Comparison of ENCODE assay signal across 1 cellular context in genomic region chr9:128102861-128103588, GRCh38.
TF ChIP-seq lines count a peak whose summit lies in the region.

No MANE protein-coding gene starts in this region.

TF ChIP-seq in HepG2, 621 proteins besides CTCF, POLR2A, EP300 and RAD21 (continued from another document and continues in another):
- TF ChIP-seq, protein P1, sequence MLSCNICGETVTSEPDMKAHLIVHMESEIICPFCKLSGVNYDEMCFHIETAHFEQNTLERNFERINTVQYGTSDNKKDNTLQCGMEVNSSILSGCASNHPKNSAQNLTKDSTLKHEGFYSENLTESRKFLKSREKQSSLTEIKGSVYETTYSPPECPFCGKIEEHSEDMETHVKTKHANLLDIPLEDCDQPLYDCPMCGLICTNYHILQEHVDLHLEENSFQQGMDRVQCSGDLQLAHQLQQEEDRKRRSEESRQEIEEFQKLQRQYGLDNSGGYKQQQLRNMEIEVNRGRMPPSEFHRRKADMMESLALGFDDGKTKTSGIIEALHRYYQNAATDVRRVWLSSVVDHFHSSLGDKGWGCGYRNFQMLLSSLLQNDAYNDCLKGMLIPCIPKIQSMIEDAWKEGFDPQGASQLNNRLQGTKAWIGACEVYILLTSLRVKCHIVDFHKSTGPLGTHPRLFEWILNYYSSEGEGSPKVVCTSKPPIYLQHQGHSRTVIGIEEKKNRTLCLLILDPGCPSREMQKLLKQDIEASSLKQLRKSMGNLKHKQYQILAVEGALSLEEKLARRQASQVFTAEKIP (CRISPR knock-in tag; IDR thresholded peaks at IDR 0.05; ENCODE audit: borderline replicate concordance) = no peak
- 0 out of 2 replicates have a peak, but pooled peaks have one; percentile 34 for TF ChIP-seq PRDM15 (CRISPR knock-in tag; IDR thresholded peaks at IDR 0.05)
- no peak for TF ChIP-seq ZNF280B (CRISPR knock-in tag; IDR thresholded peaks at IDR 0.05; ENCODE audit: borderline replicate concordance)
- TF ChIP-seq XBP1 (CRISPR knock-in tag; IDR thresholded peaks at IDR 0.05) = no peak
- peak; percentile 96 for TF ChIP-seq ZNF607 (CRISPR knock-in tag; IDR thresholded peaks at IDR 0.05; ENCODE audit: borderline replicate concordance)
- TF ChIP-seq MBNL3 (CRISPR knock-in tag; conservative IDR thresholded peaks at IDR 0.05) = no peak
- TF ChIP-seq ZNF652 (CRISPR knock-in tag; IDR thresholded peaks at IDR 0.05; ENCODE audit: borderline replicate concordance, low read depth) = peak; percentile 62; the same call in 1 of the 2 replicates
- TF ChIP-seq GPN1 (CRISPR knock-in tag; IDR thresholded peaks at IDR 0.05; ENCODE audit: borderline replicate concordance) = no peak
- peak; percentile 93 for TF ChIP-seq NCOA2 (CRISPR knock-in tag; IDR thresholded peaks at IDR 0.05)
- 0 out of 2 replicates have a peak, but pooled peaks have one; percentile 32 for TF ChIP-seq ZNF800 (CRISPR knock-in tag; IDR thresholded peaks at IDR 0.05)
- TF ChIP-seq ZNF138 (CRISPR knock-in tag; IDR thresholded peaks at IDR 0.05; ENCODE audit: low read depth) = no peak
- TF ChIP-seq EED (CRISPR knock-in tag; IDR thresholded peaks at IDR 0.05) = peak; percentile 85
- TF ChIP-seq ZNF136 (CRISPR knock-in tag; IDR thresholded peaks at IDR 0.05; ENCODE audit: low read depth) = peak; percentile 86; the same call in 1 of the 2 replicates
- TF ChIP-seq, protein P2, sequence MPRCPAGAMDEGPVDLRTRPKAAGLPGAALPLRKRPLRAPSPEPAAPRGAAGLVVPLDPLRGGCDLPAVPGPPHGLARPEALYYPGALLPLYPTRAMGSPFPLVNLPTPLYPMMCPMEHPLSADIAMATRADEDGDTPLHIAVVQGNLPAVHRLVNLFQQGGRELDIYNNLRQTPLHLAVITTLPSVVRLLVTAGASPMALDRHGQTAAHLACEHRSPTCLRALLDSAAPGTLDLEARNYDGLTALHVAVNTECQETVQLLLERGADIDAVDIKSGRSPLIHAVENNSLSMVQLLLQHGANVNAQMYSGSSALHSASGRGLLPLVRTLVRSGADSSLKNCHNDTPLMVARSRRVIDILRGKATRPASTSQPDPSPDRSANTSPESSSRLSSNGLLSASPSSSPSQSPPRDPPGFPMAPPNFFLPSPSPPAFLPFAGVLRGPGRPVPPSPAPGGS (CRISPR knock-in tag; IDR thresholded peaks at IDR 0.05) = peak; percentile 96
- no peak for TF ChIP-seq CBX1 (IDR thresholded peaks at IDR 0.05; ENCODE audit: low read depth)
- TF ChIP-seq ZFP36L1 (CRISPR knock-in tag; IDR thresholded peaks at IDR 0.05) = peak; percentile 98
- TF ChIP-seq TEAD3 (CRISPR knock-in tag; optimal IDR thresholded peaks at IDR 0.05; ENCODE audit: borderline replicate concordance) = peak; percentile 89
- TF ChIP-seq RORA (CRISPR knock-in tag; IDR thresholded peaks at IDR 0.05) = no peak
- TF ChIP-seq ZNF597 (CRISPR knock-in tag; IDR thresholded peaks at IDR 0.05) = no peak
- peak; percentile 30; the same call in 1 of the 2 replicates for TF ChIP-seq ZNF124 (CRISPR knock-in tag; IDR thresholded peaks at IDR 0.05)
- TF ChIP-seq MTERF4 (CRISPR knock-in tag; IDR thresholded peaks at IDR 0.05) = peak; percentile 83
- TF ChIP-seq ZBTB33 (CRISPR knock-in tag; IDR thresholded peaks at IDR 0.05) = peak; percentile 69; the same call in 1 of the 2 replicates
- peak; percentile 93 for TF ChIP-seq ZNF205 (CRISPR knock-in tag; IDR thresholded peaks at IDR 0.05)
- TF ChIP-seq, protein P3, sequence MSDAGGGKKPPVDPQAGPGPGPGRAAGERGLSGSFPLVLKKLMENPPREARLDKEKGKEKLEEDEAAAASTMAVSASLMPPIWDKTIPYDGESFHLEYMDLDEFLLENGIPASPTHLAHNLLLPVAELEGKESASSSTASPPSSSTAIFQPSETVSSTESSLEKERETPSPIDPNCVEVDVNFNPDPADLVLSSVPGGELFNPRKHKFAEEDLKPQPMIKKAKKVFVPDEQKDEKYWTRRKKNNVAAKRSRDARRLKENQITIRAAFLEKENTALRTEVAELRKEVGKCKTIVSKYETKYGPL (CRISPR knock-in tag; IDR thresholded peaks at IDR 0.05) = peak; percentile 99
- no peak for TF ChIP-seq MLLT10 (CRISPR knock-in tag; IDR thresholded peaks at IDR 0.05)
- TF ChIP-seq MYC (CRISPR knock-in tag; IDR thresholded peaks at IDR 0.05; ENCODE audit: borderline replicate concordance) = peak; percentile 96
- peak; percentile 91 for TF ChIP-seq IRF2 (CRISPR knock-in tag; IDR thresholded peaks at IDR 0.05)
- TF ChIP-seq, protein P4, sequence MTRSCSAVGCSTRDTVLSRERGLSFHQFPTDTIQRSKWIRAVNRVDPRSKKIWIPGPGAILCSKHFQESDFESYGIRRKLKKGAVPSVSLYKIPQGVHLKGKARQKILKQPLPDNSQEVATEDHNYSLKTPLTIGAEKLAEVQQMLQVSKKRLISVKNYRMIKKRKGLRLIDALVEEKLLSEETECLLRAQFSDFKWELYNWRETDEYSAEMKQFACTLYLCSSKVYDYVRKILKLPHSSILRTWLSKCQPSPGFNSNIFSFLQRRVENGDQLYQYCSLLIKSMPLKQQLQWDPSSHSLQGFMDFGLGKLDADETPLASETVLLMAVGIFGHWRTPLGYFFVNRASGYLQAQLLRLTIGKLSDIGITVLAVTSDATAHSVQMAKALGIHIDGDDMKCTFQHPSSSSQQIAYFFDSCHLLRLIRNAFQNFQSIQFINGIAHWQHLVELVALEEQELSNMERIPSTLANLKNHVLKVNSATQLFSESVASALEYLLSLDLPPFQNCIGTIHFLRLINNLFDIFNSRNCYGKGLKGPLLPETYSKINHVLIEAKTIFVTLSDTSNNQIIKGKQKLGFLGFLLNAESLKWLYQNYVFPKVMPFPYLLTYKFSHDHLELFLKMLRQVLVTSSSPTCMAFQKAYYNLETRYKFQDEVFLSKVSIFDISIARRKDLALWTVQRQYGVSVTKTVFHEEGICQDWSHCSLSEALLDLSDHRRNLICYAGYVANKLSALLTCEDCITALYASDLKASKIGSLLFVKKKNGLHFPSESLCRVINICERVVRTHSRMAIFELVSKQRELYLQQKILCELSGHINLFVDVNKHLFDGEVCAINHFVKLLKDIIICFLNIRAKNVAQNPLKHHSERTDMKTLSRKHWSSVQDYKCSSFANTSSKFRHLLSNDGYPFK (CRISPR knock-in tag; IDR thresholded peaks at IDR 0.05; ENCODE audit: borderline replicate concordance) = 0 out of 2 replicates have a peak, but pooled peaks have one; percentile 52
- no peak for TF ChIP-seq ZNF530 (CRISPR knock-in tag; IDR thresholded peaks at IDR 0.05; ENCODE audit: low read depth)
- peak; percentile 59 for TF ChIP-seq PHF8 (CRISPR knock-in tag; IDR thresholded peaks at IDR 0.05)
- TF ChIP-seq NFRKB (IDR thresholded peaks at IDR 0.05) = no peak
- peak; percentile 96 for TF ChIP-seq ZNF878 (CRISPR knock-in tag; IDR thresholded peaks at IDR 0.05)
- no peak for TF ChIP-seq FLYWCH1 (CRISPR knock-in tag; IDR thresholded peaks at IDR 0.05)
- TF ChIP-seq ZNF772 (CRISPR knock-in tag; IDR thresholded peaks at IDR 0.05) = peak; percentile 22
- peak; percentile 24; the same call in 1 of the 2 replicates for TF ChIP-seq ZNF891 (CRISPR knock-in tag; IDR thresholded peaks at IDR 0.05)
- no peak for TF ChIP-seq ZNF850 (CRISPR knock-in tag; conservative IDR thresholded peaks at IDR 0.05)
- no peak for TF ChIP-seq IKZF1 (IDR thresholded peaks at IDR 0.05)
- peak; percentile 49; the same call in 1 of the 2 replicates for TF ChIP-seq SSRP1 (CRISPR knock-in tag; IDR thresholded peaks at IDR 0.05)
- TF ChIP-seq CEBPG (CRISPR knock-in tag; IDR thresholded peaks at IDR 0.05) = peak; percentile 98
- peak; percentile 88 for TF ChIP-seq TBL1XR1 (IDR thresholded peaks at IDR 0.05; ENCODE audit: borderline replicate concordance, low read length, partially characterized antibody)
- no peak for TF ChIP-seq ZNF7 (CRISPR knock-in tag; IDR thresholded peaks at IDR 0.05)
- TF ChIP-seq SUZ12 (IDR thresholded peaks at IDR 0.05; ENCODE audit: low read depth, low read length) = no peak
- TF ChIP-seq ASH2L (IDR thresholded peaks at IDR 0.05; ENCODE audit: insufficient read length, low read depth, low read length) = peak; percentile 42
